ENCODE assay signal across 11 cellular contexts in genomic region chr2:191202881-191203397, GRCh38. TPM values are rescaled to one million over a fixed set of nuclear protein-coding genes. Genes with fewer than 3 reads are reported as not detected.
DNase-seq lines count a peak whose midpoint lies in the region; FAIRE-seq and TF ChIP-seq lines count a peak whose summit lies in the region.
"Had no signal": no experiment of that assay in that cellular context is flagged by ENCODE, and none has a peak within 500 bp of the region (broad histone marks: within the 10 kb centered on the region; RNA-seq: fewer than 3 reads in every experiment).

No MANE protein-coding gene starts in this region.

- H3K9ac ChIP-seq in astrocyte (ENCODE audit: low read length): peak overlapping the region; percentile 42
- peak overlapping the region; percentile 86 for H3K9ac ChIP-seq in keratinocyte (ENCODE audit: control insufficient read depth, extremely low read depth, insufficient read depth, low read length)

- peaks cover 8% of the 10 kb centered on the region for H3K4me1 ChIP-seq in astrocyte (ENCODE audit: insufficient read depth, low read length)
- H3K4me1 ChIP-seq in keratinocyte (ENCODE audit: control insufficient read depth, extremely low read depth, insufficient read depth, low read length): peaks cover 23% of the 10 kb centered on the region

- H3K27ac ChIP-seq in astrocyte (ENCODE audit: low read depth, low read length) (peak overlapping the region; percentile 69), keratinocyte (ENCODE audit: control insufficient read depth, insufficient read depth, low read length) (peak overlapping the region; percentile 94), coronary artery (peak overlapping the region in 1 of 2 donors; percentile 1)

- H3K4me3 ChIP-seq in astrocyte (ENCODE audit: insufficient read depth, low read depth, low read length): no peak overlapping the region
- H3K4me3 ChIP-seq in keratinocyte (ENCODE audit: control insufficient read depth in 2 of 3, extremely low read depth in 1 of 3, insufficient read depth in 2 of 3, low read depth in 1 of 3, low read length in 3 of 3): peak overlapping the region in 2 of 3 experiments; percentile 1 to 6
- H3K4me3 ChIP-seq in coronary artery: no peak overlapping the region

- peak; percentile 9 for FAIRE-seq in astrocyte (lab: Jason Lieb, UNC)
- no peak for FAIRE-seq in keratinocyte (lab: Jason Lieb, UNC)

- dilution Hi-C loops in keratinocyte (cut with MboI; ENCODE audit: extremely low pct_ligation_motif_present, low sequenced_read_pairs): no loop called here

- H4K20me1 ChIP-seq in astrocyte (ENCODE audit: insufficient read depth, low read length): no peaks in the 10 kb centered on the region
- H4K20me1 ChIP-seq in keratinocyte (ENCODE audit: control insufficient read depth, extremely low read depth, insufficient read depth, low read length): no peaks in the 10 kb centered on the region

- H3K4me3 Mint-ChIP-seq in astrocyte (ENCODE audit: unreplicated experiment): no peak overlapping the region

- H3K36me3 ChIP-seq in astrocyte (ENCODE audit: insufficient read depth, low read length) (no peaks in the 10 kb centered on the region), keratinocyte (ENCODE audit: control insufficient read depth in 2 of 2, extremely low read depth in 1 of 2, insufficient read depth in 2 of 2, low read length in 2 of 2) (no peaks in the 10 kb centered on the region)

- no peak overlapping the region for H2AFZ ChIP-seq in astrocyte (ENCODE audit: low read depth, low read length)
- peak overlapping the region; percentile 45 for H2AFZ ChIP-seq in keratinocyte (ENCODE audit: control insufficient read depth, low read length)

- no peaks in the 10 kb centered on the region for H3K36me3 Mint-ChIP-seq in astrocyte (ENCODE audit: low read depth, unreplicated experiment)

- DNase-seq in stimulated activated CD4-positive, alpha-beta T cell treated with anti-CD3 and anti-CD28 coated beads, Interleukin-1b, Interleukin-23, amount 100 ng/mL, for 48 hours: peak; percentile 14
- no peak for DNase-seq in stimulated activated CD4-positive, alpha-beta T cell treated with anti-CD3 and anti-CD28 coated beads, Interleukin-12 subunit alpha, Interleukin-12 subunit beta, amount 100 ng/mL, for 4 hours
- DNase-seq in astrocyte (ENCODE audit: low read depth) (peak; percentile 58), keratinocyte (ENCODE audit: low read depth, low spot score) (peak; percentile 70), GM20000 (ENCODE audit: low spot score) (no peak), coronary artery (ENCODE audit: low spot score) (no peak), RPMI8226 (no peak)
- DNase-seq in activated effector memory CD4-positive, alpha-beta T cell treated with Interleukin-2 at 50 U/mL for 16 hours: no peak
- DNase-seq: central memory CD4-positive, alpha-beta T cell; left colon; NCI-H2029 treated with DMSO at 0.1 percent for 48 hours had no signal

- H3K9me3 Mint-ChIP-seq in astrocyte (ENCODE audit: unreplicated experiment): peaks cover 5% of the 10 kb centered on the region

- H3K27me3 ChIP-seq in astrocyte (ENCODE audit: insufficient read depth, low read length) (no peaks in the 10 kb centered on the region), keratinocyte (ENCODE audit: control insufficient read depth, extremely low read depth, insufficient read depth, low read length) (no peaks in the 10 kb centered on the region)

- H3K4me1 Mint-ChIP-seq in astrocyte (ENCODE audit: low read depth, unreplicated experiment): peaks cover 14% of the 10 kb centered on the region

- H3K79me2 ChIP-seq in astrocyte (ENCODE audit: insufficient read depth, low read length) (no peaks in the 10 kb centered on the region), keratinocyte (ENCODE audit: control insufficient read depth, insufficient read depth, low read length) (no peaks in the 10 kb centered on the region)

- H3K9me1 ChIP-seq in keratinocyte (ENCODE audit: control insufficient read depth, extremely low read depth, insufficient read depth, low read length): no peaks in the 10 kb centered on the region

- no peak for TF ChIP-seq CTCF in astrocyte (IDR thresholded peaks at IDR 0.05; ENCODE audit: insufficient read depth, low read depth, low read length)
- TF ChIP-seq CTCF in keratinocyte (optimal IDR thresholded peaks at IDR 0.05 in 1 of 3, IDR thresholded peaks at IDR 0.05 in 1 of 3, conservative IDR thresholded peaks at IDR 0.05 in 1 of 3; ENCODE audit: extremely low read depth in 1 of 3, insufficient read depth in 2 of 3, low read length in 3 of 3): no peak
- no peak for TF ChIP-seq CTCF in GM20000 (IDR thresholded peaks at IDR 0.05; ENCODE audit: extremely low read depth, missing control alignments)
- no peak for TF ChIP-seq CTCF in coronary artery (IDR thresholded peaks at IDR 0.05)

- H3K27ac Mint-ChIP-seq in astrocyte (ENCODE audit: unreplicated experiment): peak overlapping the region; percentile 78

- H3K9me3 ChIP-seq in astrocyte (ENCODE audit: insufficient read depth, low read depth, low read length) (peaks cover 6% of the 10 kb centered on the region), keratinocyte (ENCODE audit: control insufficient read depth, low read depth, low read length) (no peaks in the 10 kb centered on the region)

- H3K27me3 Mint-ChIP-seq in astrocyte (ENCODE audit: low read depth, unreplicated experiment): no peaks in the 10 kb centered on the region

- H3K4me2 ChIP-seq in astrocyte (ENCODE audit: low read length) (peak overlapping the region; percentile 50), keratinocyte (ENCODE audit: control insufficient read depth, extremely low read depth, insufficient read depth, low read depth, low read length) (peak overlapping the region; percentile 70)

RNA-seq across cellular contexts. Expression of gene MYO1B, which starts 42.3 kb away (rescaled TPM):
- 95.7 TPM in 2 replicates for total RNA-seq in astrocyte
- 178 to 277 TPM (median 204 TPM) in 3 replicates for polyA plus RNA-seq in keratinocyte
- 98.6 TPM for polyA plus RNA-seq in keratinocyte (2011; ENCODE audit: low read depth)
- 119 and 264 TPM in 2 replicates for polyA plus RNA-seq in keratinocyte (2011; cell fraction: cytosol; rRNA removed)
- polyA plus RNA-seq in keratinocyte (2011; cell fraction: nucleus; rRNA removed): 200 and 258 TPM in 2 replicates
- 82.0 and 167 TPM in 2 replicates for polyA plus RNA-seq in keratinocyte (2012; ENCODE audit: low replicate concordance)
- polyA minus RNA-seq in keratinocyte: 89.3 to 345 TPM (median 245 TPM) in 3 replicates
- 288 TPM for polyA minus RNA-seq in keratinocyte (2011; cell fraction: cytosol; rRNA and poly(A)+ RNA removed)
- 261 and 560 TPM in 2 replicates for polyA minus RNA-seq in keratinocyte (2011; cell fraction: nucleus; rRNA and poly(A)+ RNA removed)

RNA-seq across cellular contexts. Expression of gene STAT4, which starts 52.1 kb away (rescaled TPM):
- 1.6 and 2.3 TPM in 2 replicates for total RNA-seq in astrocyte
- 1.6 to 3.3 TPM (median 2.0 TPM) in 3 replicates for polyA plus RNA-seq in keratinocyte
- polyA plus RNA-seq in keratinocyte (2011; ENCODE audit: low read depth): 0.40 TPM
- 1.8 and 3.0 TPM in 2 replicates for polyA plus RNA-seq in keratinocyte (2011; cell fraction: cytosol; rRNA removed)
- 3.0 and 3.1 TPM in 2 replicates for polyA plus RNA-seq in keratinocyte (2011; cell fraction: nucleus; rRNA removed)
- 0.80 and 0.92 TPM in 2 replicates for polyA plus RNA-seq in keratinocyte (2012; ENCODE audit: low replicate concordance)
- 0.16 to 2.2 TPM (median 1.7 TPM) in 3 replicates for polyA minus RNA-seq in keratinocyte
- polyA minus RNA-seq in keratinocyte (2011; cell fraction: cytosol; rRNA and poly(A)+ RNA removed): not detected
- 1.3 and 2.7 TPM in 2 replicates for polyA minus RNA-seq in keratinocyte (2011; cell fraction: nucleus; rRNA and poly(A)+ RNA removed)

Comparison
In these comparisons a context has a peak if more than half of its experiments do, and no peak if none do; other contexts are left out.
1. DNase-seq: peak in stimulated activated CD4-positive, alpha-beta T cell treated with anti-CD3 and anti-CD28 coated beads, Interleukin-1b, Interleukin-23, amount 100 ng/mL, for 48 hours (single experiment), astrocyte (single experiment) and keratinocyte (single experiment); none in stimulated activated CD4-positive, alpha-beta T cell treated with anti-CD3 and anti-CD28 coated beads, Interleukin-12 subunit alpha, Interleukin-12 subunit beta, amount 100 ng/mL, for 4 hours (single experiment), GM20000 (single experiment), activated effector memory CD4-positive, alpha-beta T cell treated with Interleukin-2 at 50 U/mL for 16 hours (single experiment), coronary artery (single experiment) and RPMI8226 (single experiment).
2. H3K4me3 ChIP-seq: peak in keratinocyte (2 of 3); none in astrocyte (single experiment) and coronary artery (single experiment).